16 cellular contexts compared by ENCODE assay signal in genomic region chr2:201915446-201915845, GRCh38.
DNase-seq lines count a peak whose midpoint lies in the region; ATAC-seq and TF ChIP-seq lines count a peak whose summit lies in the region.
"Had no signal": no experiment of that assay in that cellular context is flagged by ENCODE, and none has a peak within 500 bp of the region (broad histone marks: within the 10 kb centered on the region; RNA-seq: fewer than 3 reads in every experiment).

No MANE protein-coding gene starts in this region.

- ATAC-seq in GM18498 (IDR thresholded peaks at IDR 0.05; ENCODE audit: unreplicated experiment) (peak; percentile 70), GM21526 (IDR thresholded peaks at IDR 0.05; ENCODE audit: low FRiP score, unreplicated experiment) (peak; percentile 76), activated B cell treated with CpG ODN at 0.5 μM for 24 hours (ENCODE audit: low read depth) (peak; percentile 65), HG02970 (IDR thresholded peaks at IDR 0.05; ENCODE audit: low FRiP score, unreplicated experiment) (no peak)
- ATAC-seq: heart right ventricle, Panc1 had no signal

- CTCF ChIA-PET in activated B cell treated with CpG ODN at 0.5 μM for 24 hours (lab: Charles Lee), result no interaction called here

- H3K4me1 Mint-ChIP-seq in activated B cell treated with CpG ODN at 0.5 μM for 24 hours, result no peaks in the 10 kb centered on the region

- H3K4me3 ChIP-seq in HL-60 (replicated peaks; ENCODE audit: insufficient read depth, low read length), result no peak overlapping the region
- H3K4me3 ChIP-seq: heart right ventricle, lung had no signal

- no peak overlapping the region for H3K27ac ChIP-seq in HL-60 (replicated peaks)
- H3K27ac ChIP-seq: C4-2B, heart right ventricle had no signal

- no peak overlapping the region for H3K4me3 Mint-ChIP-seq in activated B cell treated with CpG ODN at 0.5 μM for 24 hours

- DNase-seq in HL-60 (ENCODE audit: low read depth in 1 of 2, low spot score in 1 of 2) (peak in 1 of 2 experiments; percentile 58), activated B cell treated with CpG ODN at 0.5 μM for 24 hours (no peak), posterior cingulate gyrus (no peak), DMS79 (lab: John Stamatoyannopoulos, UW) (no peak), posterior vena cava (ENCODE audit: low spot score) (no peak)
- DNase-seq: aorta, HCEC 1CT, heart right ventricle, NCI-H1436 had no signal

- H3K27me3 ChIP-seq in HL-60 (ENCODE audit: insufficient read depth, poor library complexity, severe bottlenecking), result no peaks in the 10 kb centered on the region

- TF ChIP-seq CTCF in HL-60 (IDR thresholded peaks at IDR 0.05; ENCODE audit: insufficient read depth, low read length) (peak; percentile 35), activated B cell treated with CpG ODN at 0.5 μM for 24 hours (IDR thresholded peaks at IDR 0.05) (no peak)

- H3K27me3 Mint-ChIP-seq in activated B cell treated with CpG ODN at 0.5 μM for 24 hours, result no peaks in the 10 kb centered on the region
- H3K27me3 Mint-ChIP-seq: progenitor cell of endocrine pancreas had no signal

- H3K36me3 Mint-ChIP-seq in activated B cell treated with CpG ODN at 0.5 μM for 24 hours (ENCODE audit: low read depth), result no peaks in the 10 kb centered on the region

- no peaks in the 10 kb centered on the region for H3K9me3 Mint-ChIP-seq in activated B cell treated with CpG ODN at 0.5 μM for 24 hours

- H3K27ac Mint-ChIP-seq in activated B cell treated with CpG ODN at 0.5 μM for 24 hours, result no peak overlapping the region
- H3K27ac Mint-ChIP-seq: progenitor cell of endocrine pancreas had no signal

- POLR2A ChIA-PET in activated B cell treated with CpG ODN at 0.5 μM for 24 hours (lab: Charles Lee), result interaction anchor here (0.5 kb wide), 1 partner anchor 1975 kb away, joined by 4 read pairs; no protein-coding TSS in a partner anchor

- intact Hi-C loops in activated B cell treated with CpG ODN at 0.5 μM for 24 hours (cut with micrococcal nuclease), result no loop called here
- intact Hi-C loops in posterior cingulate gyrus (cut with DNase I), result no loop called here
- intact Hi-C loops in posterior vena cava (cut with DNase I), result no loop called here
